ENCODE assay signal across 2 cellular contexts in the genomic region with DNA sequence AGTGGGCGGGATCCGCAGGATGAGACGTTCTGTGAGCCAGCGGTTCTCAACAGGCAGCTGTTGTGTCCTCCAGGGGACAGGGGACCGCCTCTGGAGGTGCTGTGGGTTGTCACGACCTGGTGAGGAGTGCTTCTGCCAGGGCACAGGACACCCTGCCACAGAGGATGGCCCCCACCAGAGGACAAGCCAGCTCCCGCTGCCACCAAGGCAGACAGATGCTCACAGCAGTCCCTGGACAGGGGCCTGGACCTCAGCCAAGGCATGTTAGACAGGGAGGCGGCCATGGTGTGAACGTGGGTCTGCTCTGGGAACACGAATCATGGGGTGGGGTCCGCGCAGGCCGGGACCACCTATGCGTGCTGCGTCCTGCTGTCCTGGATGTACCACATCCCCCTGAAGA.
TF ChIP-seq lines count a peak whose summit lies in the region.

No MANE protein-coding gene starts in this region.

TF ChIP-seq in HEK293, 187 proteins besides CTCF, POLR2A, EP300 and RAD21:
- no peak for TF ChIP-seq ZNF600 (tag by site-specific recombination; IDR thresholded peaks at IDR 0.05)
- TF ChIP-seq PBX3 (CRISPR knock-in tag; IDR thresholded peaks at IDR 0.05) = no peak
- no peak for TF ChIP-seq RBAK (tag by site-specific recombination; IDR thresholded peaks at IDR 0.05)
- TF ChIP-seq BCL11B (tag by site-specific recombination; IDR thresholded peaks at IDR 0.05; ENCODE audit: low read depth) = 0 out of 2 replicates have a peak, but pooled peaks have one; percentile 6
- TF ChIP-seq ZNF175 (tag by site-specific recombination; IDR thresholded peaks at IDR 0.05) = no peak
- peak; percentile 62; the same call in 1 of the 2 replicates for TF ChIP-seq SCRT2 (tag by site-specific recombination; IDR thresholded peaks at IDR 0.05)
- TF ChIP-seq TRIM28 (IDR thresholded peaks at IDR 0.05; ENCODE audit: borderline replicate concordance, low read length) = no peak
- TF ChIP-seq ZNF146 (tag by site-specific recombination; IDR thresholded peaks at IDR 0.05) = no peak
- no peak for TF ChIP-seq ZNF394 (tag by site-specific recombination; IDR thresholded peaks at IDR 0.05; ENCODE audit: borderline replicate concordance)
- TF ChIP-seq YY2 (tag by site-specific recombination; IDR thresholded peaks at IDR 0.05) = no peak

TF ChIP-seq in GM12878, 131 proteins besides CTCF, POLR2A, EP300 and RAD21:
- no peak for TF ChIP-seq SIN3A (IDR thresholded peaks at IDR 0.05; ENCODE audit: low read depth, low read length)
- no peak for TF ChIP-seq ESRRA (IDR thresholded peaks at IDR 0.05; ENCODE audit: low read length)
- no peak for TF ChIP-seq USF1 (IDR thresholded peaks at IDR 0.05; ENCODE audit: borderline replicate concordance, extremely low read length, insufficient read depth, low read depth, low read length)
- no peak for TF ChIP-seq TCF7 (IDR thresholded peaks at IDR 0.05; ENCODE audit: borderline replicate concordance)
- TF ChIP-seq RUNX3 (IDR thresholded peaks at IDR 0.05; ENCODE audit: low read length) = no peak
- no peak for TF ChIP-seq RBBP5 (conservative IDR thresholded peaks at IDR 0.05)
- TF ChIP-seq MYC (IDR thresholded peaks at IDR 0.05; ENCODE audit: insufficient read depth, insufficient read length, insufficient replicate concordance, low read length, severe bottlenecking) = no peak
- TF ChIP-seq, protein P1, sequence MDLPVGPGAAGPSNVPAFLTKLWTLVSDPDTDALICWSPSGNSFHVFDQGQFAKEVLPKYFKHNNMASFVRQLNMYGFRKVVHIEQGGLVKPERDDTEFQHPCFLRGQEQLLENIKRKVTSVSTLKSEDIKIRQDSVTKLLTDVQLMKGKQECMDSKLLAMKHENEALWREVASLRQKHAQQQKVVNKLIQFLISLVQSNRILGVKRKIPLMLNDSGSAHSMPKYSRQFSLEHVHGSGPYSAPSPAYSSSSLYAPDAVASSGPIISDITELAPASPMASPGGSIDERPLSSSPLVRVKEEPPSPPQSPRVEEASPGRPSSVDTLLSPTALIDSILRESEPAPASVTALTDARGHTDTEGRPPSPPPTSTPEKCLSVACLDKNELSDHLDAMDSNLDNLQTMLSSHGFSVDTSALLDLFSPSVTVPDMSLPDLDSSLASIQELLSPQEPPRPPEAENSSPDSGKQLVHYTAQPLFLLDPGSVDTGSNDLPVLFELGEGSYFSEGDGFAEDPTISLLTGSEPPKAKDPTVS (IDR thresholded peaks at IDR 0.05; ENCODE audit: low read depth, low read length) = no peak
- no peak for TF ChIP-seq POU2F2 (IDR thresholded peaks at IDR 0.05; ENCODE audit: borderline replicate concordance, low read depth, low read length)
- TF ChIP-seq, protein P2, sequence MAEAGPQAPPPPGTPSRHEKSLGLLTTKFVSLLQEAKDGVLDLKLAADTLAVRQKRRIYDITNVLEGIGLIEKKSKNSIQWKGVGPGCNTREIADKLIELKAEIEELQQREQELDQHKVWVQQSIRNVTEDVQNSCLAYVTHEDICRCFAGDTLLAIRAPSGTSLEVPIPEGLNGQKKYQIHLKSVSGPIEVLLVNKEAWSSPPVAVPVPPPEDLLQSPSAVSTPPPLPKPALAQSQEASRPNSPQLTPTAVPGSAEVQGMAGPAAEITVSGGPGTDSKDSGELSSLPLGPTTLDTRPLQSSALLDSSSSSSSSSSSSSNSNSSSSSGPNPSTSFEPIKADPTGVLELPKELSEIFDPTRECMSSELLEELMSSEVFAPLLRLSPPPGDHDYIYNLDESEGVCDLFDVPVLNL (IDR thresholded peaks at IDR 0.05; ENCODE audit: low read depth, low read length) = no peak
- TF ChIP-seq EGR1 (IDR thresholded peaks at IDR 0.05; ENCODE audit: borderline replicate concordance in 1 of 2, low read depth in 2 of 2, low read length in 2 of 2) = no peak
- no peak for TF ChIP-seq RELA (IDR thresholded peaks at IDR 0.05; ENCODE audit: borderline replicate concordance, partially characterized antibody)
- TF ChIP-seq SRF (IDR thresholded peaks at IDR 0.05; ENCODE audit: low read depth in 2 of 2, low read length in 2 of 2) = no peak
- TF ChIP-seq, protein P3, sequence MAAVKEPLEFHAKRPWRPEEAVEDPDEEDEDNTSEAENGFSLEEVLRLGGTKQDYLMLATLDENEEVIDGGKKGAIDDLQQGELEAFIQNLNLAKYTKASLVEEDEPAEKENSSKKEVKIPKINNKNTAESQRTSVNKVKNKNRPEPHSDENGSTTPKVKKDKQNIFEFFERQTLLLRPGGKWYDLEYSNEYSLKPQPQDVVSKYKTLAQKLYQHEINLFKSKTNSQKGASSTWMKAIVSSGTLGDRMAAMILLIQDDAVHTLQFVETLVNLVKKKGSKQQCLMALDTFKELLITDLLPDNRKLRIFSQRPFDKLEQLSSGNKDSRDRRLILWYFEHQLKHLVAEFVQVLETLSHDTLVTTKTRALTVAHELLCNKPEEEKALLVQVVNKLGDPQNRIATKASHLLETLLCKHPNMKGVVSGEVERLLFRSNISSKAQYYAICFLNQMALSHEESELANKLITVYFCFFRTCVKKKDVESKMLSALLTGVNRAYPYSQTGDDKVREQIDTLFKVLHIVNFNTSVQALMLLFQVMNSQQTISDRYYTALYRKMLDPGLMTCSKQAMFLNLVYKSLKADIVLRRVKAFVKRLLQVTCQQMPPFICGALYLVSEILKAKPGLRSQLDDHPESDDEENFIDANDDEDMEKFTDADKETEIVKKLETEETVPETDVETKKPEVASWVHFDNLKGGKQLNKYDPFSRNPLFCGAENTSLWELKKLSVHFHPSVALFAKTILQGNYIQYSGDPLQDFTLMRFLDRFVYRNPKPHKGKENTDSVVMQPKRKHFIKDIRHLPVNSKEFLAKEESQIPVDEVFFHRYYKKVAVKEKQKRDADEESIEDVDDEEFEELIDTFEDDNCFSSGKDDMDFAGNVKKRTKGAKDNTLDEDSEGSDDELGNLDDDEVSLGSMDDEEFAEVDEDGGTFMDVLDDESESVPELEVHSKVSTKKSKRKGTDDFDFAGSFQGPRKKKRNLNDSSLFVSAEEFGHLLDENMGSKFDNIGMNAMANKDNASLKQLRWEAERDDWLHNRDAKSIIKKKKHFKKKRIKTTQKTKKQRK (IDR thresholded peaks at IDR 0.05; ENCODE audit: low read depth, low read length) = no peak
- no peak for TF ChIP-seq NR2F1 (conservative IDR thresholded peaks at IDR 0.05)
- TF ChIP-seq SMAD5 (IDR thresholded peaks at IDR 0.05; ENCODE audit: low read depth) = no peak
- TF ChIP-seq E4F1 (IDR thresholded peaks at IDR 0.05; ENCODE audit: borderline replicate concordance, partially characterized antibody) = no peak
- TF ChIP-seq IRF4 (IDR thresholded peaks at IDR 0.05; ENCODE audit: low read depth, low read length) = no peak
- TF ChIP-seq SPI1 (IDR thresholded peaks at IDR 0.05; ENCODE audit: borderline replicate concordance, insufficient read depth, low read depth, low read length) = no peak
- TF ChIP-seq KLF5 (IDR thresholded peaks at IDR 0.05; ENCODE audit: partially characterized antibody) = no peak
TF ChIP-seq in GM12878: peak in this region for 0.
